Comparison of ENCODE assay signal across 16 cellular contexts in the genomic region with DNA sequence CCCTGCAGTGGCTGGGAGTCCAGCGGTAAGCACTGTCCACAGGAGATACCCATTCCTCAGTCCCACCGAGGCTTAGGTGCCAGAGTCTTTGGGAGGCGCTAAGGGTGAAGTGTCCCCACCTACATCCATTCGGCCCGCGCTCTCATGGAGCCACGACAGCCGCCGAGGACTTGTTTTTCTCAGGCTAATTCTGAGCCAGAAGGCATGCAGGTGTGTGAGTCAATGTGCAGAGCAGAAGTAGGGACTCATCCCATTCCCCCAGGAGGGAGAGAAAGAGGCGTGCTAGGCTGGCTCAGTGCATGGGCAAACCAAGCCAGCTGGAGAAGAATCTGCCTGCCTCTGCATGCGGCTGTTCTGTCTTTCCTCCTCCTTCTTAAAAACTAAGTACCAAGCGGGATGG. TPM values are rescaled to one million over a fixed set of nuclear protein-coding genes. Genes with fewer than 3 reads are reported as not detected.
"Had no signal": no experiment of that assay in that cellular context is flagged by ENCODE, and none has a peak within 500 bp of the region (broad histone marks: within the 10 kb centered on the region; RNA-seq: fewer than 3 reads in every experiment).

No MANE protein-coding gene starts in this region.

- DNase-seq: activated CD4-positive, alpha-beta T cell treated with anti-CD3 and anti-CD28 coated beads for 1 hour; activated naive CD4-positive, alpha-beta T cell; activated naive CD8-positive, alpha-beta T cell treated with anti-CD3 and anti-CD28 coated beads for 36 hours; activated T-cell treated with anti-CD3 and anti-CD28 coated beads for 4 hours; amniotic stem cell; left ventricle myocardium inferior; stimulated activated CD4-positive, alpha-beta T cell treated with anti-CD3 and anti-CD28 coated beads, Interleukin-2, amount 100 ng/mL, for 48 hours; SW 1271; T-helper 2 cell; WERI-Rb-1 had no signal

- H3K36me3 ChIP-seq: cardiac muscle cell, left ventricle myocardium inferior, suprapubic skin had no signal

- H3K4me3 ChIP-seq: cardiac muscle cell, left ventricle myocardium inferior, suprapubic skin had no signal

- H3K27me3 ChIP-seq: cardiac muscle cell, suprapubic skin had no signal

- H3K4me1 ChIP-seq: left ventricle myocardium inferior had no signal

- H3K27ac ChIP-seq: cardiac muscle cell, epithelial cell of prostate, left ventricle myocardium inferior, suprapubic skin, WERI-Rb-1 had no signal

- H3K9me3 ChIP-seq: left ventricle myocardium inferior, suprapubic skin had no signal

RNA-seq across cellular contexts. Expression of a gene that starts 46.6 kb away (rescaled TPM):
- total RNA-seq: activated naive CD8-positive, alpha-beta T cell treated with anti-CD3 and anti-CD28 coated beads for 36 hours; activated T-helper 1 cell treated with anti-CD3 and anti-CD28 coated beads, Interleukin-12 subunit alpha, Interleukin-12 subunit beta, Interleukin-2, Interleukin-4 antibody, amounts not matched to agents 30 ng/mL and 10 ng/mL and 1 ng/mL, durations not matched to agents 14 hours and 24 hours and 36 hours; cardiac muscle cell; dermis microvascular lymphatic vessel endothelial cell; kidney epithelial cell; left ventricle myocardium inferior; suprapubic skin had no signal
